Comparison of ENCODE assay signal across 9 cellular contexts in the genomic region with DNA sequence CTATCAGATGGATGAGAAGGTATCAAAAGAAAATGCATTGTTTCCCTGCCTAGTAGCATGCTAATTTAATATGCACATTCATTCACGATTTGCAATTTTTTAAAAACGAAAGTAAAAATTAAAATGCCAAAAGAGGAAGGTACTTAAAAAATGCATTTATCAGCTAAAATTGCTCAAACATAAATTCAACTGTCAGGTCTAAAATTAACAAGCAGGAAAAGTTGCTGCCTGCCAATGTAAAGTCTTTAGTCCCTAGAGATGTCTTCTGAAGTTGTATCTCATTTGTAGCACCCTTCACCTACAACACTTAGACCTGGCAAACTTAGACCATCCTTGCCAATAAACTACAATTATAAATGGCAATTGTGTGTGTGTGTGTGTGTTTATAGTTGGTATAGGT. TPM values are rescaled to one million over a fixed set of nuclear protein-coding genes. Genes with fewer than 3 reads are reported as not detected.
A peak's percentile ranks its signal among the peaks of the same experiment; 100 is the strongest.
DNase-seq lines count a peak whose midpoint lies in the region; ATAC-seq and TF ChIP-seq lines count a peak whose summit lies in the region.
"Had no signal": no experiment of that assay in that cellular context is flagged by ENCODE, and none has a peak within 500 bp of the region (broad histone marks: within the 10 kb centered on the region; RNA-seq: fewer than 3 reads in every experiment).

No MANE protein-coding gene starts in this region.

- intact Hi-C loops in A673 (cut with micrococcal nuclease; ENCODE audit: unreplicated experiment) = no loop called here

- no peak overlapping the region for H2AFZ ChIP-seq in mesenchymal stem cell (ENCODE audit: low read depth, low read length)

- H2BK12ac ChIP-seq in mesenchymal stem cell (ENCODE audit: low read length in 2 of 2) = no peak overlapping the region

- ATAC-seq in activated T-helper 17 cell treated with anti-CD3 and anti-CD28 coated beads, Interleukin-2, amount 50 U/mL, for 72 hours (replicated peaks) = no peak
- ATAC-seq in HG02852 (IDR thresholded peaks at IDR 0.05; ENCODE audit: unreplicated experiment) = no peak

- BruUV-seq in A673 (replicated peaks; lab: Mats Ljungman, UMichigan) = no TSS peak

- H3K9me3 ChIP-seq in A673 (ENCODE audit: low read depth, low read length, poor library complexity, severe bottlenecking) (no peaks in the 10 kb centered on the region), mesenchymal stem cell (ENCODE audit: control insufficient read depth, low read length) (no peaks in the 10 kb centered on the region), endodermal cell (ENCODE audit: control insufficient read depth, low read length) (no peaks in the 10 kb centered on the region)

- WGBS in mesenchymal stem cell = no CpG with 5 or more reads among the region's 2 CpGs
- 69 to 92% methylated on average over 2 of the region's 2 CpGs for WGBS in endodermal cell (ENCODE audit: insufficient coverage in 1 of 2, insufficient read length in 1 of 2), 2 experiments

- DNase-seq in A673 (ENCODE audit: low spot score) (peak; percentile 40), mesenchymal stem cell (no peak), H7 (no peak), NCI-H2227 treated with DMSO at 0.1 percent for 48 hours (lab: John Stamatoyannopoulos, UW) (no peak), endodermal cell (no peak)
- DNase-seq: activated naive CD4-positive, alpha-beta T cell had no signal

- peak overlapping the region; percentile 32 for H3K4me3 ChIP-seq in A673 (ENCODE audit: low read depth, low read length, poor library complexity, severe bottlenecking)
- peak overlapping the region in 1 of 2 experiments; percentile 73 for H3K4me3 ChIP-seq in mesenchymal stem cell (ENCODE audit: insufficient read depth in 1 of 2, low read depth in 1 of 2, low read length in 2 of 2)
- no peak overlapping the region for H3K4me3 ChIP-seq in H7 (ENCODE audit: insufficient read depth, low read depth, low read length)
- H3K4me3 ChIP-seq in endodermal cell (ENCODE audit: low read length) = no peak overlapping the region

- H3K27ac Mint-ChIP-seq in IgD-negative memory B cell (peak overlapping the region; percentile 54 to 84 (median 64)), endodermal cell (no peak overlapping the region)
- peak overlapping the region; percentile 85 for H3K27ac Mint-ChIP-seq in activated T-helper 17 cell treated with anti-CD3 and anti-CD28 coated beads, Interleukin-2, amount 50 U/mL, for 72 hours

- peaks cover 6% of the 10 kb centered on the region for H3K36me3 Mint-ChIP-seq in IgD-negative memory B cell
- peaks cover 46% of the 10 kb centered on the region for H3K36me3 Mint-ChIP-seq in activated T-helper 17 cell treated with anti-CD3 and anti-CD28 coated beads, Interleukin-2, amount 50 U/mL, for 72 hours (ENCODE audit: low read depth)
- peaks cover 14% of the 10 kb centered on the region for H3K36me3 Mint-ChIP-seq in endodermal cell (ENCODE audit: low read depth)

- POLR2A ChIA-PET in A673 (lab: Charles Lee; ENCODE audit: low non-redundant PET) = no interaction called here

- H2BK120ac ChIP-seq in mesenchymal stem cell (ENCODE audit: low read depth, low read length) = no peak overlapping the region

- no peak overlapping the region for H3K14ac ChIP-seq in mesenchymal stem cell (ENCODE audit: low read length in 2 of 2)

- H2BK15ac ChIP-seq in mesenchymal stem cell (ENCODE audit: low read depth, poor library complexity, severe bottlenecking) = no peak overlapping the region

- H3K4ac ChIP-seq in mesenchymal stem cell (ENCODE audit: low read depth in 1 of 2, low read length in 2 of 2) = no peak overlapping the region

- H3K27me3 ChIP-seq in A673 (replicated peaks; ENCODE audit: insufficient read depth, low read depth, low read length, poor library complexity) (no peaks in the 10 kb centered on the region), mesenchymal stem cell (ENCODE audit: control insufficient read depth in 1 of 2, insufficient read depth in 1 of 2, low read length in 2 of 2) (no peaks in the 10 kb centered on the region), H7 (ENCODE audit: control insufficient read depth, insufficient read depth, low read length) (no peaks in the 10 kb centered on the region), endodermal cell (ENCODE audit: control insufficient read depth, insufficient read depth, low read length, poor library complexity, severe bottlenecking) (no peaks in the 10 kb centered on the region)

- H3K4me3 Mint-ChIP-seq in IgD-negative memory B cell = peak overlapping the region; percentile 70 to 94 (median 86)
- H3K4me3 Mint-ChIP-seq in activated T-helper 17 cell treated with anti-CD3 and anti-CD28 coated beads, Interleukin-2, amount 50 U/mL, for 72 hours = peak overlapping the region; percentile 81
- no peak overlapping the region for H3K4me3 Mint-ChIP-seq in endodermal cell

- H3K27me3 Mint-ChIP-seq in IgD-negative memory B cell (no peaks in the 10 kb centered on the region), endodermal cell (ENCODE audit: insufficient read depth) (no peaks in the 10 kb centered on the region)
- no peaks in the 10 kb centered on the region for H3K27me3 Mint-ChIP-seq in activated T-helper 17 cell treated with anti-CD3 and anti-CD28 coated beads, Interleukin-2, amount 50 U/mL, for 72 hours

- no peak overlapping the region for H3K18ac ChIP-seq in mesenchymal stem cell (ENCODE audit: low read depth in 1 of 2, low read length in 2 of 2)

- TF ChIP-seq CTCF in A673 (conservative IDR thresholded peaks at IDR 0.05; ENCODE audit: low read depth, low read length) (no peak), endodermal cell (conservative IDR thresholded peaks at IDR 0.05) (no peak)

- H3K23ac ChIP-seq in mesenchymal stem cell (ENCODE audit: low read length in 2 of 2) = no peak overlapping the region

- peaks cover 5% of the 10 kb centered on the region for H3K79me1 ChIP-seq in mesenchymal stem cell (replicated peaks; ENCODE audit: low read length, poor library complexity, severe bottlenecking)

- no peak overlapping the region for H2AK5ac ChIP-seq in mesenchymal stem cell (ENCODE audit: low read length, severe bottlenecking)

- H4K91ac ChIP-seq in mesenchymal stem cell (ENCODE audit: low read length) = no peak overlapping the region

- H3K4me2 ChIP-seq in mesenchymal stem cell (ENCODE audit: low read length, poor library complexity, severe bottlenecking) = no peak overlapping the region

- CTCF ChIA-PET in A673 (lab: Charles Lee) = interaction anchor here (0.7 kb wide), 1 partner anchor 26 kb away, joined by 3 read pairs; no protein-coding TSS in a partner anchor

- H3K4me1 ChIP-seq in A673 (ENCODE audit: insufficient read depth, low read length, poor library complexity, severe bottlenecking) = peaks cover 37% of the 10 kb centered on the region
- peaks cover 5% of the 10 kb centered on the region for H3K4me1 ChIP-seq in mesenchymal stem cell (ENCODE audit: control insufficient read depth, insufficient read depth, low read depth, low read length)
- H3K4me1 ChIP-seq in endodermal cell (ENCODE audit: control insufficient read depth, insufficient read depth, low read length) = no peaks in the 10 kb centered on the region

- no peak overlapping the region for H2BK5ac ChIP-seq in mesenchymal stem cell (ENCODE audit: low read depth, low read length, poor library complexity, severe bottlenecking)

- peak overlapping the region; percentile 70 for H3K27ac ChIP-seq in A673 (ENCODE audit: low read depth, low read length, poor library complexity, severe bottlenecking)
- H3K27ac ChIP-seq in mesenchymal stem cell (ENCODE audit: low read length, poor library complexity, severe bottlenecking) = no peak overlapping the region
- no peak overlapping the region for H3K27ac ChIP-seq in endodermal cell (ENCODE audit: low read depth, low read length)

- H3K4me1 Mint-ChIP-seq in IgD-negative memory B cell = peaks cover 20 to 25% (median 20%) of the 10 kb centered on the region in 3 donors
- peaks cover 11% of the 10 kb centered on the region for H3K4me1 Mint-ChIP-seq in activated T-helper 17 cell treated with anti-CD3 and anti-CD28 coated beads, Interleukin-2, amount 50 U/mL, for 72 hours
- no peaks in the 10 kb centered on the region for H3K4me1 Mint-ChIP-seq in endodermal cell

- H4K8ac ChIP-seq in mesenchymal stem cell (ENCODE audit: low read length) = no peak overlapping the region

- H3K9ac ChIP-seq in mesenchymal stem cell (ENCODE audit: low read length) (peak overlapping the region; percentile 85), endodermal cell (ENCODE audit: extremely low read depth, low read length, poor library complexity, severe bottlenecking) (no peak overlapping the region)

- H3K36me3 ChIP-seq in A673 (ENCODE audit: insufficient read depth, low read length, poor library complexity, severe bottlenecking) (no peaks in the 10 kb centered on the region), mesenchymal stem cell (ENCODE audit: control insufficient read depth in 1 of 2, insufficient read depth in 2 of 2, low read depth in 1 of 2, low read length in 2 of 2) (peaks cover 3 to 19% of the 10 kb centered on the region in 2 experiments), H7 (replicated peaks; ENCODE audit: control insufficient read depth, insufficient read depth, low read length) (no peaks in the 10 kb centered on the region), endodermal cell (ENCODE audit: control insufficient read depth, insufficient read depth, low read length) (peaks cover 15% of the 10 kb centered on the region)

- no peaks in the 10 kb centered on the region for H3K9me3 Mint-ChIP-seq in IgD-negative memory B cell
- no peaks in the 10 kb centered on the region for H3K9me3 Mint-ChIP-seq in activated T-helper 17 cell treated with anti-CD3 and anti-CD28 coated beads, Interleukin-2, amount 50 U/mL, for 72 hours
- H3K9me3 Mint-ChIP-seq in endodermal cell = no peaks in the 10 kb centered on the region

RNA-seq across cellular contexts. Expression of gene ATF7, which starts 7.8 kb away (rescaled TPM):
- total RNA-seq in A673 (2021) (38.8 and 44.3 TPM in 2 replicates), endodermal cell (10 to 100 TPM; 29.0 to 36.6 TPM)
- 14.4 TPM for polyA plus RNA-seq in IgD-negative memory B cell
- 10 to 100 TPM; 28.1 to 31.5 TPM for total RNA-seq in activated T-helper 17 cell treated with anti-CD3 and anti-CD28 coated beads, Interleukin-2, amount 50 U/mL, for 72 hours
- 24.9 TPM for polyA plus RNA-seq in mesenchymal stem cell (2013, experiment 1 of 2)
- polyA plus RNA-seq in mesenchymal stem cell (2013, experiment 2 of 2) = 24.6 TPM
- total RNA-seq in H7 (2014; rRNA removed; shearing (Covaris generic)) = 7.1 and 9.8 TPM in 2 replicates
- 20.3 TPM for polyA plus RNA-seq in endodermal cell (2013, experiment 1 of 2)
- 19.8 TPM for polyA plus RNA-seq in endodermal cell (2013, experiment 2 of 2)

RNA-seq across cellular contexts. Expression of gene ATP5MC2, which starts 57.5 kb away (rescaled TPM):
- total RNA-seq in A673 (2021) = 447 and 450 TPM in 2 replicates
- 707 TPM for polyA plus RNA-seq in IgD-negative memory B cell
- 100 to 1,000 TPM; 278 to 324 TPM for total RNA-seq in activated T-helper 17 cell treated with anti-CD3 and anti-CD28 coated beads, Interleukin-2, amount 50 U/mL, for 72 hours
- 474 TPM for polyA plus RNA-seq in mesenchymal stem cell (2013, experiment 1 of 2)
- polyA plus RNA-seq in mesenchymal stem cell (2013, experiment 2 of 2) = 484 TPM
- 382 and 460 TPM in 2 replicates for total RNA-seq in H7 (2014; rRNA removed; shearing (Covaris generic))
- total RNA-seq in endodermal cell = 100 to 1,000 TPM; 299 to 307 TPM
- 609 TPM for polyA plus RNA-seq in endodermal cell (2013, experiment 1 of 2)
- 513 TPM for polyA plus RNA-seq in endodermal cell (2013, experiment 2 of 2)
